In the genomic region with DNA sequence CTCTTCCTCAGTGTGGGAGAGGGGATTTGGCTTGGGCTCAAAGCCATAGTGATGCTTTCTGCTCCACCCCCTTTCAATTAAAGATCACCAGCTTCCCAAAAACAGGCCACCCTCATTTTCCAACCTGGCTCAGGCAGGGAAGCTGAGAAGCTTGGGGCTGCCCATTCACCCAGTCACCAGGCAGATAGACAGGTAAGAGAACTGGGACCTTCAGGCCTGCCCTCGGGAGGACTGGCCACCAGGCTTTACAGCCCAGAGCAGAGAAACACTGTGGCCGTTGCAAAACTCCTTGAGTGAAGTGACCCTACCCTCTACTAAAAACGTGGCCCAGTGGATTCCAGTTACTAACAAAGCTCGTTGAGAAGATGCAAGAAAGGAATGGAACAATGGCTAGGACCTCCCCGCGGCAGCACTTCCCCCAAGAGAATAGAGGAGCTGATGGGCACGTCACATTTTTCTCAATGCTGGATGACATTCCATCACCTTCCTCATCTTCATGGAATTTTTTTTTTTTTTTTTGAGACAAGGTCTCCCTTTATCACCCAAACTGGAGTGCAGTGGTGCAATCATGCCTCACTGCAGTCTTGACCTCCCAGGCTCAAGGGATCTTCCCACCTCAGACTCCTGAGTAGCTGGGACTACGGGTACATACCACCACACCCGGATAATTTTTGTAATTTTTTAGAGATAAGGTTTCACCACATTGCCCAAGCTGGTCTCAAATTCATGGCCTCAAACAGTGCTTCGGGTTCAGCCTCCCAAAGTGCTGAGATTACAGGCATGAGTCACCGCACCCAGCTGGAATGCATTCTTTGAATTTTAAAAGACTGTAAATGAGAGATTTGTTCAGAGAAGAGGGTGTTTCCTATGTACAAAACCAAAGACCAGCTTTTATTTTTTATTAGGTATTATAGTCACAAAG, we compare ENCODE assay signal across 9 cellular contexts. TPM values are rescaled to one million over a fixed set of nuclear protein-coding genes. Genes with fewer than 3 reads are reported as not detected.
A peak's percentile ranks its signal among the peaks of the same experiment; 100 is the strongest.
DNase-seq lines count a peak whose midpoint lies in the region; ATAC-seq and TF ChIP-seq lines count a peak whose summit lies in the region.
"Had no signal": no experiment of that assay in that cellular context is flagged by ENCODE, and none has a peak within 500 bp of the region (broad histone marks: within the 10 kb centered on the region; RNA-seq: fewer than 3 reads in every experiment).

No MANE protein-coding gene starts in this region.

- no peak for ATAC-seq in GM19397 (IDR thresholded peaks at IDR 0.05; ENCODE audit: unreplicated experiment)
- ATAC-seq in HG03280 (IDR thresholded peaks at IDR 0.05; ENCODE audit: unreplicated experiment): no peak

- no CpG with 5 or more reads among the region's 11 CpGs for WGBS in H9 (ENCODE audit: extremely low coverage, insufficient read length, low lambda C conversion rate)

- no peak overlapping the region for H3K14ac ChIP-seq in H9 (ENCODE audit: insufficient read depth, low read length)

- no peak overlapping the region for H3K9ac ChIP-seq in H9 (ENCODE audit: extremely low read depth, insufficient read length, low read length)

- H3K9me3 Mint-ChIP-seq in H9: no peaks in the 10 kb centered on the region

- no peak overlapping the region for H2AK5ac ChIP-seq in H9 (ENCODE audit: insufficient read length, low read length)

- no peak overlapping the region for H2BK12ac ChIP-seq in H9 (ENCODE audit: insufficient read length, low read depth, low read length)

- no peaks in the 10 kb centered on the region; the same call in none of the 2 replicates for H3K4me1 ChIP-seq in H9 (ENCODE audit: insufficient read depth, low read length)

- H2BK5ac ChIP-seq in H9 (ENCODE audit: insufficient read length, low read length): no peak overlapping the region

- no peaks in the 10 kb centered on the region for H3K79me1 ChIP-seq in H9 (ENCODE audit: insufficient read depth, low read depth, low read length, poor library complexity, severe bottlenecking)

- H3K27me3 Mint-ChIP-seq in H9 (ENCODE audit: low read depth): no peaks in the 10 kb centered on the region; the same call in 1 of the 2 replicates

- no peaks in the 10 kb centered on the region for H3K9me3 ChIP-seq in H9 (ENCODE audit: control insufficient read depth, low read depth, low read length)

- H3K56ac ChIP-seq in H9 (ENCODE audit: insufficient read length, low read depth, low read length): no peak overlapping the region

- H3K4me1 Mint-ChIP-seq in H9: peaks cover 25 to 32% of the 10 kb centered on the region in 2 experiments

- H2BK20ac ChIP-seq in H9 (ENCODE audit: low read depth, low read length, poor library complexity, severe bottlenecking): no peak overlapping the region

- H3K4me3 Mint-ChIP-seq in H9: no peak overlapping the region

- no peaks in the 10 kb centered on the region for H4K20me1 ChIP-seq in H9 (ENCODE audit: control insufficient read depth, insufficient read depth, insufficient read length)

- no peak overlapping the region for H4K91ac ChIP-seq in H9 (ENCODE audit: insufficient read length, low read depth, low read length)

- no peak overlapping the region for H3T11ph ChIP-seq in H9 (ENCODE audit: low read length)

- H3K79me2 ChIP-seq in H9 (ENCODE audit: insufficient read depth, low read length): no peaks in the 10 kb centered on the region

- no peak overlapping the region for H3K4ac ChIP-seq in H9 (ENCODE audit: low read depth, low read length)

- H3K23me2 ChIP-seq in H9 (ENCODE audit: insufficient read length, low read depth, low read length, poor library complexity, severe bottlenecking): no peaks in the 10 kb centered on the region

- peak overlapping the region; percentile 75 for H3K18ac ChIP-seq in H9 (ENCODE audit: insufficient read length, low read depth, low read length)

- peak overlapping the region in 2 of 3 experiments; percentile 80 to 84; a peak in 4 of 7 replicates for H3K27ac Mint-ChIP-seq in H9

- H3K4me2 ChIP-seq in H9 (ENCODE audit: insufficient read depth, insufficient read length, low read length): no peak overlapping the region

- TF ChIP-seq CTCF in H9 (conservative IDR thresholded peaks at IDR 0.05): no peak

- peak; percentile 47 for DNase-seq in H9
- DNase-seq in RKO (ENCODE audit: low spot score): peak; percentile 24
- DNase-seq in fibroblast of the conjunctiva (ENCODE audit: low read depth): peak; percentile 67
- peak; percentile 96 for DNase-seq in renal cortical epithelial cell (ENCODE audit: low read depth)
- DNase-seq in DMS114 treated with DMSO at 0.1 percent for 48 hours (lab: John Stamatoyannopoulos, UW; ENCODE audit: unreplicated experiment): no peak
- no peak for DNase-seq in NCI-H2107 treated with DMSO at 0.1 percent for 48 hours (lab: John Stamatoyannopoulos, UW; ENCODE audit: unreplicated experiment)
- DNase-seq: NCI-H1048 had no signal

- H3K27ac ChIP-seq in H9 (ENCODE audit: insufficient read length, low read depth, low read length): no peak overlapping the region

- H3K23ac ChIP-seq in H9 (ENCODE audit: insufficient read length, low read depth, low read length): no peak overlapping the region

- H4K8ac ChIP-seq in H9 (replicated peaks; ENCODE audit: insufficient read length, low read depth, low read length): no peak overlapping the region

- no peak overlapping the region for H4K5ac ChIP-seq in H9 (ENCODE audit: insufficient read length, low read depth, low read length)

- H2BK15ac ChIP-seq in H9 (ENCODE audit: low read depth, low read length): no peak overlapping the region

- no peak overlapping the region for H2BK120ac ChIP-seq in H9 (ENCODE audit: low read depth, low read length, poor library complexity, severe bottlenecking)

- H3K36me3 Mint-ChIP-seq in H9 (ENCODE audit: insufficient read depth in 1 of 3, low read depth in 3 of 3): no peaks in the 10 kb centered on the region

- no peaks in the 10 kb centered on the region for H3K27me3 ChIP-seq in H9 (ENCODE audit: insufficient read depth, low read length)

- no peak overlapping the region for H2AFZ ChIP-seq in H9 (ENCODE audit: low read length)

RNA-seq across cellular contexts. Expression of a gene that starts 37.9 kb away (rescaled TPM):
- total RNA-seq in H9 (2021) (not detected in 2 replicates), renal cortical epithelial cell (1.6 and 9.2 TPM in 2 replicates)

Comparison
In these comparisons a context has a peak if more than half of its experiments do, and no peak if none do; other contexts are left out.
1. DNase-seq: peak in H9 (single experiment), RKO (single experiment), fibroblast of the conjunctiva (single experiment) and renal cortical epithelial cell (single experiment); none in DMS114 treated with DMSO at 0.1 percent for 48 hours (single experiment) and NCI-H2107 treated with DMSO at 0.1 percent for 48 hours (single experiment).